In genomic region chrX:148500428-148501120, GRCh38 we compare ENCODE assay signal across 8 cellular contexts. TPM values are rescaled to one million over a fixed set of nuclear protein-coding genes. Genes with fewer than 3 reads are reported as not detected.
DNase-seq lines count a peak whose midpoint lies in the region; ATAC-seq and TF ChIP-seq lines count a peak whose summit lies in the region.

Gene AFF2, plus strand, starts transcription at chrX:148500617. Its CDS starts 481 bp downstream, at chrX:148501098.

- peaks cover 27% of the 10 kb centered on the region for H3K27me3 ChIP-seq in kidney epithelial cell (ENCODE audit: control insufficient read depth, insufficient read depth, low read length)

- no peaks in the 10 kb centered on the region for H3K27me3 Mint-ChIP-seq in MCF 10A (ENCODE audit: insufficient read depth, unreplicated experiment)

- H3K9me3 Mint-ChIP-seq in MCF 10A (ENCODE audit: unreplicated experiment): no peaks in the 10 kb centered on the region

- DNase-seq in T-helper 2 cell: peak; percentile 2 to 82 (median 10)
- peak; percentile 2 for DNase-seq in MCF 10A (ENCODE audit: unreplicated experiment)
- DNase-seq in kidney epithelial cell (ENCODE audit: low read depth): no peak
- peak; percentile 46 for DNase-seq in stimulated activated CD4-positive, alpha-beta T cell treated with anti-CD3 and anti-CD28 coated beads, Interleukin-4, amount 100 ng/mL, for 24 hours
- DNase-seq in 8988T: no peak

- CTCF ChIA-PET in MCF 10A (lab: Yijun Ruan, JAX): no interaction called here

- peak within 1 kb of the TSS; percentile 40 for H3K4me3 ChIP-seq in kidney epithelial cell (ENCODE audit: low read depth, low read length)

- no TSS peak for BruUV-seq in MCF 10A (replicated peaks; lab: Mats Ljungman, UMichigan)

- H3K36me3 ChIP-seq in kidney epithelial cell (ENCODE audit: control insufficient read depth, insufficient read depth, low read length): no peaks in the 10 kb centered on the region

- no peaks in the 10 kb centered on the region for H3K36me3 Mint-ChIP-seq in MCF 10A (ENCODE audit: insufficient read depth, unreplicated experiment)

- H3K27ac Mint-ChIP-seq in MCF 10A (ENCODE audit: low read depth, unreplicated experiment): no peak within 1 kb of the TSS

- POLR2A ChIA-PET in MCF 10A (lab: Yijun Ruan, JAX): interaction anchor here (0.6 kb wide), 1 partner anchor 13 kb away, joined by 5 read pairs; no protein-coding TSS in a partner anchor

- ATAC-seq in GM18502 (IDR thresholded peaks at IDR 0.05; ENCODE audit: poor library complexity, unreplicated experiment) (peak; percentile 45), HG03432 (IDR thresholded peaks at IDR 0.05; ENCODE audit: unreplicated experiment) (peak; percentile 69), HG03565 (IDR thresholded peaks at IDR 0.05; ENCODE audit: unreplicated experiment) (no peak)

- no peaks in the 10 kb centered on the region for H3K4me1 Mint-ChIP-seq in MCF 10A (ENCODE audit: insufficient read depth, unreplicated experiment)

- peak within 1 kb of the TSS; percentile 67 for H3K4me3 Mint-ChIP-seq in MCF 10A (ENCODE audit: unreplicated experiment)

- no peak for TF ChIP-seq CTCF in MCF 10A (IDR thresholded peaks at IDR 0.05; ENCODE audit: unreplicated experiment)
- TF ChIP-seq CTCF in kidney epithelial cell (IDR thresholded peaks at IDR 0.05; ENCODE audit: insufficient read depth, low read length, poor library complexity, severe bottlenecking): no peak

- intact Hi-C loops in MCF 10A (cut with micrococcal nuclease): no loop called here

RNA-seq across cellular contexts. Expression of gene AFF2, which starts in this region (rescaled TPM):
- 0.19 and 0.42 TPM in 2 replicates for total RNA-seq in MCF 10A (2022)
- 0.41 and 1.3 TPM in 2 replicates for total RNA-seq in kidney epithelial cell

Comparison
In these comparisons a context has a peak if more than half of its experiments do, and no peak if none do; other contexts are left out.
1. Peak in DNase-seq in MCF 10A; RNA of the gene not detected or under 1 TPM.
2. DNase-seq: peak in T-helper 2 cell (5 of 5) and stimulated activated CD4-positive, alpha-beta T cell treated with anti-CD3 and anti-CD28 coated beads, Interleukin-4, amount 100 ng/mL, for 24 hours (single experiment); none in kidney epithelial cell (single experiment) and 8988T (single experiment).